In genomic region chr22:49212466-49212865, GRCh38 we compare ENCODE assay signal across 24 cellular contexts.
DNase-seq lines count a peak whose midpoint lies in the region; ATAC-seq and TF ChIP-seq lines count a peak whose summit lies in the region.
"Had no signal": no experiment of that assay in that cellular context is flagged by ENCODE, and none has a peak within 500 bp of the region (broad histone marks: within the 10 kb centered on the region; RNA-seq: fewer than 3 reads in every experiment).

No MANE protein-coding gene starts in this region.

- H3K9me3 ChIP-seq in adrenal gland (replicated peaks in 1 of 3) (no peaks in the 10 kb centered on the region), tibial artery (no peaks in the 10 kb centered on the region)
- H3K9me3 ChIP-seq: mucosa of descending colon, thoracic aorta had no signal

- no peaks in the 10 kb centered on the region for H3K4me1 ChIP-seq in adrenal gland (replicated peaks in 1 of 2)
- no peaks in the 10 kb centered on the region for H3K4me1 ChIP-seq in tibial artery

- H3K4me3 ChIP-seq in adrenal gland (no peak overlapping the region), tibial artery (no peak overlapping the region)
- H3K4me3 ChIP-seq: A549, mucosa of descending colon, smooth muscle cell, thoracic aorta had no signal

- TF ChIP-seq CTCF in adrenal gland (IDR thresholded peaks at IDR 0.05) (no peak), tibial artery (IDR thresholded peaks at IDR 0.05) (no peak)

- peak; percentile 62 for DNase-seq in Right ventricle myocardium inferior (ENCODE audit: missing footprints)
- DNase-seq in left cardiac atrium, result no peak
- peak in 4 of 7 donors; percentile 5 to 15 (median 6) for DNase-seq in adrenal gland
- DNase-seq in mesenteric fat pad (ENCODE audit: low spot score), result peak; percentile 55
- peak; percentile 5 to 39 for DNase-seq in tibial artery
- no peak for DNase-seq in amniotic stem cell (lab: John Stamatoyannopoulos, UW)
- no peak for DNase-seq in NCI-H446 treated with DMSO at 0.1 percent for 48 hours (lab: John Stamatoyannopoulos, UW)
- DNase-seq: activated CD4-positive, alpha-beta T cell treated with anti-CD3 and anti-CD28 coated beads, Interleukin-2, amount 50 U/mL, for 48 hours; Calu3; CD4-positive, CD25-positive, alpha-beta regulatory T cell; DND-41; effector CD4-positive, alpha-beta T cell; GF-D8; HCEC 1CT; natural killer cell; NCI-H774; stimulated activated CD4-positive, alpha-beta T cell treated with anti-CD3 and anti-CD28 coated beads, Interleukin-1b, Interleukin-23, amount 100 ng/mL, for 48 hours; stimulated activated naive CD4-positive, alpha-beta T cell treated with Interleukin-2 at 50 U/mL for 16 hours had no signal

- intact Hi-C loops in Right ventricle myocardium inferior (cut with DNase I) (no loop called here), left cardiac atrium (cut with DNase I) (no loop called here), adrenal gland (cut with DNase I) (no loop called here), tibial artery (cut with DNase I; ENCODE audit: low total_unique reads) (no loop called here)

- H3K27ac ChIP-seq in adrenal gland (no peak overlapping the region), tibial artery (no peak overlapping the region)
- H3K27ac ChIP-seq: A549, thoracic aorta had no signal

- H3K36me3 ChIP-seq in adrenal gland (replicated peaks in 1 of 2), result no peaks in the 10 kb centered on the region
- no peaks in the 10 kb centered on the region for H3K36me3 ChIP-seq in tibial artery
- H3K36me3 ChIP-seq: thoracic aorta had no signal

- no peak for TF ChIP-seq POLR2A in adrenal gland (IDR thresholded peaks at IDR 0.05)

- ATAC-seq in Right ventricle myocardium inferior, result no peak
- no peak for ATAC-seq in left cardiac atrium
- ATAC-seq in GM19351 (IDR thresholded peaks at IDR 0.05; ENCODE audit: unreplicated experiment), result no peak
- ATAC-seq: A549; activated T-helper 17 cell treated with anti-CD3 and anti-CD28 coated beads, Interleukin-2, amount 50 U/mL, for 72 hours; mucosa of descending colon; natural killer cell had no signal

- 81 to 85% (median 82%) methylated on average over 11 of the region's 11 CpGs for WGBS in adrenal gland, 4 donors

- H3K27me3 ChIP-seq in adrenal gland (no peaks in the 10 kb centered on the region), tibial artery (peaks cover 0 to 10% of the 10 kb centered on the region in 2 donors)

Comparison
In these comparisons a context has a peak if more than half of its experiments do, and no peak if none do; other contexts are left out.
1. DNase-seq: peak in Right ventricle myocardium inferior (single experiment), adrenal gland (4 of 7), mesenteric fat pad (single experiment) and tibial artery (2 of 2); none in left cardiac atrium (single experiment), amniotic stem cell (single experiment) and NCI-H446 treated with DMSO at 0.1 percent for 48 hours (single experiment).